In genomic region chr4:185211035-185211434, GRCh38 we compare ENCODE assay signal across 9 cellular contexts. TPM values are rescaled to one million over a fixed set of nuclear protein-coding genes. Genes with fewer than 3 reads are reported as not detected.
DNase-seq lines count a peak whose midpoint lies in the region; ATAC-seq, FAIRE-seq and TF ChIP-seq lines count a peak whose summit lies in the region.
"Had no signal": no experiment of that assay in that cellular context is flagged by ENCODE, and none has a peak within 500 bp of the region (broad histone marks: within the 10 kb centered on the region; RNA-seq: fewer than 3 reads in every experiment).

No MANE protein-coding gene starts in this region.

- H3K27ac Mint-ChIP-seq in activated CD4-positive, alpha-beta T cell treated with anti-CD3 and anti-CD28 coated beads, Interleukin-2, amount 10 ng/mL, durations not matched to agents 7 days and 5 days, result peak overlapping the region; percentile 82
- peak overlapping the region; percentile 23 for H3K27ac Mint-ChIP-seq in activated naive CD8-positive, alpha-beta T cell

- no peak for TF ChIP-seq POLR2A in H54 (IDR thresholded peaks at IDR 0.05; ENCODE audit: low read depth, low read length)

- peaks cover 15% of the 10 kb centered on the region for H3K27me3 Mint-ChIP-seq in activated CD4-positive, alpha-beta T cell treated with anti-CD3 and anti-CD28 coated beads, Interleukin-2, amount 10 ng/mL, durations not matched to agents 7 days and 5 days
- H3K27me3 Mint-ChIP-seq in activated naive CD8-positive, alpha-beta T cell, result no peaks in the 10 kb centered on the region

- ATAC-seq in left lung (no peak), thoracic aorta (ENCODE audit: insufficient number of reproducible peaks, low FRiP score, low read depth) (no peak)

- H3K9me3 ChIP-seq in left lung, result no peaks in the 10 kb centered on the region
- H3K9me3 ChIP-seq in thoracic aorta, result no peaks in the 10 kb centered on the region

- H3K27ac ChIP-seq in left lung (peak overlapping the region; percentile 78 to 92), thoracic aorta (peak overlapping the region; percentile 78 to 92)

- no peak for FAIRE-seq in H54 (lab: Jason Lieb, UNC)
- FAIRE-seq: islet of Langerhans had no signal

- intact Hi-C loops in left lung (cut with DNase I), result loop anchor here in 1 of 2 donors (10.0 kb wide), 1 partner anchor 184 kb away; the partner anchor contains the start of genes ANKRD37 and LRP2BP

- H3K27me3 ChIP-seq in left lung, result peaks cover 0 to 67% of the 10 kb centered on the region in 2 donors
- H3K27me3 ChIP-seq in thoracic aorta (replicated peaks; ENCODE audit: insufficient read depth), result no peaks in the 10 kb centered on the region

- CTCF ChIA-PET in activated CD4-positive, alpha-beta T cell treated with anti-CD3 and anti-CD28 coated beads, Interleukin-2, amount 10 ng/mL, durations not matched to agents 7 days and 5 days (lab: Charles Lee), result interaction anchor here (1.7 kb wide), 1 partner anchor 130 kb away, joined by 3 read pairs; no protein-coding TSS in a partner anchor

- peaks cover 23% of the 10 kb centered on the region for H3K4me1 Mint-ChIP-seq in activated CD4-positive, alpha-beta T cell treated with anti-CD3 and anti-CD28 coated beads, Interleukin-2, amount 10 ng/mL, durations not matched to agents 7 days and 5 days
- H3K4me1 Mint-ChIP-seq in activated naive CD8-positive, alpha-beta T cell (ENCODE audit: low read depth), result peaks cover 28% of the 10 kb centered on the region

- DNase-seq in activated CD4-positive, alpha-beta T cell treated with anti-CD3 and anti-CD28 coated beads, Interleukin-2, amount 10 ng/mL, durations not matched to agents 7 days and 5 days, result no peak
- no peak for DNase-seq in activated CD4-positive, alpha-beta T cell treated with anti-CD3 and anti-CD28 coated beads for 4 hours
- DNase-seq in left lung (no peak), thoracic aorta (ENCODE audit: low spot score) (no peak), SKM-1 (lab: John Stamatoyannopoulos, UW; ENCODE audit: unreplicated experiment) (no peak), GDM1 (lab: John Stamatoyannopoulos, UW) (no peak), H54 (ENCODE audit: insufficient read length, low spot score) (no peak)

- peaks cover 9% of the 10 kb centered on the region for H3K36me3 Mint-ChIP-seq in activated CD4-positive, alpha-beta T cell treated with anti-CD3 and anti-CD28 coated beads, Interleukin-2, amount 10 ng/mL, durations not matched to agents 7 days and 5 days (ENCODE audit: low read depth)
- no peaks in the 10 kb centered on the region for H3K36me3 Mint-ChIP-seq in activated naive CD8-positive, alpha-beta T cell

- H3K4me3 Mint-ChIP-seq in activated CD4-positive, alpha-beta T cell treated with anti-CD3 and anti-CD28 coated beads, Interleukin-2, amount 10 ng/mL, durations not matched to agents 7 days and 5 days, result peak overlapping the region; percentile 84
- H3K4me3 Mint-ChIP-seq in activated naive CD8-positive, alpha-beta T cell, result peak overlapping the region; percentile 91

- TF ChIP-seq CTCF in left lung (IDR thresholded peaks at IDR 0.05) (no peak), thoracic aorta (IDR thresholded peaks at IDR 0.05) (no peak)

- POLR2A ChIA-PET in activated CD4-positive, alpha-beta T cell treated with anti-CD3 and anti-CD28 coated beads, Interleukin-2, amount 10 ng/mL, durations not matched to agents 7 days and 5 days (lab: Charles Lee), result no interaction called here

- H3K9me3 Mint-ChIP-seq in activated CD4-positive, alpha-beta T cell treated with anti-CD3 and anti-CD28 coated beads, Interleukin-2, amount 10 ng/mL, durations not matched to agents 7 days and 5 days, result no peaks in the 10 kb centered on the region
- no peaks in the 10 kb centered on the region for H3K9me3 Mint-ChIP-seq in activated naive CD8-positive, alpha-beta T cell (ENCODE audit: low read depth)

- H3K36me3 ChIP-seq in left lung (no peaks in the 10 kb centered on the region), thoracic aorta (no peaks in the 10 kb centered on the region)

- peaks cover 0 to 16% of the 10 kb centered on the region in 2 donors for H3K4me1 ChIP-seq in left lung
- peaks cover 9 to 31% of the 10 kb centered on the region in 2 donors for H3K4me1 ChIP-seq in thoracic aorta (ENCODE audit: control insufficient read depth in 1 of 2, low read depth in 2 of 2)

- H3K4me3 ChIP-seq in left lung (peak overlapping the region; percentile 50 to 58), thoracic aorta (peak overlapping the region; percentile 73)

RNA-seq across cellular contexts. Expression of gene SNX25, which starts 1.6 kb away (rescaled TPM):
- 10 to 100 TPM in 1 of 2 experiments, 1 to 10 TPM in 1; 9.0 to 12.0 TPM for total RNA-seq in activated CD4-positive, alpha-beta T cell treated with anti-CD3 and anti-CD28 coated beads, Interleukin-2, amount 10 ng/mL, durations not matched to agents 7 days and 5 days
- total RNA-seq in left lung (100 to 1,000 TPM in 1 of 2 donors, 10 to 100 TPM in 1; 65.8 to 122 TPM), thoracic aorta (10 to 100 TPM; 31.3 to 38.0 TPM)

RNA-seq across cellular contexts. Expression of gene CFAP97, which starts 7.2 kb away (rescaled TPM):
- 10 to 100 TPM; 32.4 to 44.3 TPM for total RNA-seq in activated CD4-positive, alpha-beta T cell treated with anti-CD3 and anti-CD28 coated beads, Interleukin-2, amount 10 ng/mL, durations not matched to agents 7 days and 5 days
- total RNA-seq in left lung (10 to 100 TPM; 25.7 to 39.0 TPM), thoracic aorta (10 to 100 TPM; 40.8 to 62.2 TPM)
